29 cellular contexts compared by ENCODE assay signal in the genomic region with DNA sequence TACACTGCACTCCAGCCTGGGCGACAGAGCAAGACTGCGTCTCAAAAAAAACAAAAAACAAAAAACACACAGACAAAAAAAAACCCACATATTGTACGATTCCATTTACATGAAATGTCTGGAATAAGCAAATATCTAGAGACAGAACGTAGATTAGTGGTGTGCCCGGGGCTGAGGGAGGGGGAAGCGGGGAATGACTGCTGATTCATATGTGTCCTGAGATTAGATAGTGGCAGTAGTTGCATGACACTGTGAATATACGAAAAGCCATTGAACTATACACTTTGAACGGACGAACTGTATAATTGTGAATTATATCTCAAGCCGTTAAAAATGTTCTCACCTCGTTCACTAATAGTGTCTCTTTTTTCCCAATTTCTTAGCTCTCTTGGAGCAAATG. TPM values are rescaled to one million over a fixed set of nuclear protein-coding genes. Genes with fewer than 3 reads are reported as not detected.
"Had no signal": no experiment of that assay in that cellular context is flagged by ENCODE, and none has a peak within 500 bp of the region (broad histone marks: within the 10 kb centered on the region; RNA-seq: fewer than 3 reads in every experiment).

No MANE protein-coding gene starts in this region.

- H3K27me3 ChIP-seq: brain microvascular endothelial cell, colonic mucosa, dorsolateral prefrontal cortex had no signal

- H3K9me3 ChIP-seq: colonic mucosa had no signal

- H3K27ac ChIP-seq: brain microvascular endothelial cell, colonic mucosa, VCaP had no signal

- H3K4me1 ChIP-seq: colonic mucosa had no signal

- ATAC-seq: activated CD8-positive, alpha-beta T cell treated with anti-CD3 and anti-CD28 coated beads for 36 hours; activated T-cell treated with anti-CD3 and anti-CD28 coated beads, Interleukin-2, amount 50 U/mL, for 4 hours; activated T-helper 17 cell treated with anti-CD3 and anti-CD28 coated beads, Interleukin-2, amount 50 U/mL, for 72 hours; esophagus mucosa; WTC11 had no signal

- H3K36me3 ChIP-seq: brain microvascular endothelial cell, colonic mucosa had no signal

- DNase-seq: activated CD4-positive, alpha-beta T cell treated with anti-CD3 and anti-CD28 coated beads for 1 hour; activated CD4-positive, alpha-beta T cell treated with anti-CD3 and anti-CD28 coated beads for 4 hours; activated CD4-positive, alpha-beta T cell treated with anti-CD3 and anti-CD28 coated beads, Interleukin-2, amount 10 ng/mL, durations not matched to agents 7 days and 5 days; activated CD4-positive, alpha-beta T cell treated with anti-CD3 and anti-CD28 coated beads, Interleukin-2, amount 50 U/mL, for 48 hours; activated CD8-positive, alpha-beta memory T cell treated with anti-CD3 and anti-CD28 coated beads for 24 hours; activated CD8-positive, alpha-beta T cell treated with anti-CD3 and anti-CD28 coated beads for 36 hours; activated effector memory CD4-positive, alpha-beta T cell treated with Interleukin-2 at 50 U/mL for 16 hours; activated gamma-delta T cell treated with Interleukin-2 at 50 U/mL for 16 hours; activated naive CD4-positive, alpha-beta T cell treated with anti-CD3 and anti-CD28 coated beads, Interleukin-2, amount 50 U/mL, for 16 hours; activated naive CD4-positive, alpha-beta T cell treated with Interleukin-2 at 50 U/mL for 16 hours; activated T-cell treated with anti-CD3 and anti-CD28 coated beads, Interleukin-2, amount 50 U/mL, for 4 hours; amniotic stem cell; anterior cingulate cortex; brain microvascular endothelial cell; caudate nucleus; colonic mucosa; dorsolateral prefrontal cortex; effector memory CD4-positive, alpha-beta T cell; endodermal cell; foreskin fibroblast; T-helper 2 cell had no signal

- FAIRE-seq: astrocyte, frontal cortex, TTC549 had no signal

- H3K4me3 ChIP-seq: colonic mucosa, dorsolateral prefrontal cortex had no signal

RNA-seq across cellular contexts. Expression of a gene that starts 23.9 kb away (rescaled TPM):
- total RNA-seq: activated CD4-positive, alpha-beta T cell treated with anti-CD3 and anti-CD28 coated beads, Interleukin-2, amount 10 ng/mL, durations not matched to agents 7 days and 5 days; activated CD8-positive, alpha-beta T cell treated with anti-CD3 and anti-CD28 coated beads for 36 hours; activated T-cell treated with anti-CD3 and anti-CD28 coated beads, Interleukin-2, amount 50 U/mL, for 4 hours; activated T-helper 17 cell treated with anti-CD3 and anti-CD28 coated beads, Interleukin-2, amount 50 U/mL, for 72 hours; T-helper 1 cell treated with Interleukin-12 subunit alpha and Interleukin-12 subunit beta and Interleukin-4 antibody, amounts not matched to agents 30 ng/mL and 1 ng/mL, for 36 hours had no signal
